25 cellular contexts compared by ENCODE assay signal in the genomic region with DNA sequence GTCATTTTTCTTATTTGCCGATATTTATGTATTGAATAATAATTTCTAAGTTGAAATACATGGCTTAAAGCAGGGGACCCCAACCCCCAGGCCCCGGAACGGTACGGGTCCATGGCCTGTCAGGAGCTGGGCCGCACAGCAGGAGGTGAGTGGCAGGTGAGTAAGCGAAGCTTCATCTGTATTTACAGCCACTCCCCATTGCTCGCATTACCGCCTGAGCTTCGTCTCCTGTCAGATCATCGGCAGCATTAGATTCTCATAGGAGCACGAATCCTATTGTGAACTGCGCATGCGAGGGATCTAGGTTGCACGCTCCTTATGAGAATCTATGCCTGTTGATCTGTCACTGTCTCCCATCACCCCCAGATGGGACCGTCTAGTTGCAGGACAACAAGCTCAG. TPM values are rescaled to one million over a fixed set of nuclear protein-coding genes. Genes with fewer than 3 reads are reported as not detected.
DNase-seq lines count a peak whose midpoint lies in the region; ATAC-seq and TF ChIP-seq lines count a peak whose summit lies in the region.
"Had no signal": no experiment of that assay in that cellular context is flagged by ENCODE, and none has a peak within 500 bp of the region (broad histone marks: within the 10 kb centered on the region; RNA-seq: fewer than 3 reads in every experiment).

No MANE protein-coding gene starts in this region.

- H3K36me3 ChIP-seq in WERI-Rb-1: no peaks in the 10 kb centered on the region
- no peaks in the 10 kb centered on the region for H3K36me3 ChIP-seq in left ventricle myocardium inferior
- H3K36me3 ChIP-seq: ovary had no signal

- H3K4me3 ChIP-seq in WERI-Rb-1 (ENCODE audit: low read depth, low read length) (no peak overlapping the region), left ventricle myocardium inferior (no peak overlapping the region)
- H3K4me3 ChIP-seq: coronary artery, ovary, SK-N-MC had no signal

- DNase-seq in DMS53 (lab: John Stamatoyannopoulos, UW) (peak; percentile 82), NCI-H1092 treated with DMSO at 0.1 percent for 48 hours (lab: John Stamatoyannopoulos, UW) (peak; percentile 43), NCI-H2171 treated with DMSO at 0.1 percent for 48 hours (lab: John Stamatoyannopoulos, UW) (peak; percentile 90), WERI-Rb-1 (peak; percentile 70), left ventricle myocardium inferior (no peak), KBM-7 (no peak)
- DNase-seq: activated CD4-positive, alpha-beta T cell treated with anti-CD3 and anti-CD28 coated beads for 36 hours; activated effector memory CD4-positive, alpha-beta T cell treated with anti-CD3 and anti-CD28 coated beads, Interleukin-2, amount 50 U/mL, for 16 hours; effector memory CD4-positive, alpha-beta T cell; IMR-90; mammary epithelial cell; NCI-H1105 treated with DMSO at 0.1 percent for 48 hours; NCI-H526; nephron progenitor cell; ovary; RPMI8226; stimulated activated naive CD4-positive, alpha-beta T cell treated with Interleukin-2 at 50 U/mL for 16 hours; T-helper 17 cell had no signal

- H3K27ac ChIP-seq in WERI-Rb-1: no peak overlapping the region
- H3K27ac ChIP-seq in left ventricle myocardium inferior (replicated peaks): no peak overlapping the region
- H3K27ac ChIP-seq: coronary artery, ovary, SK-N-MC had no signal

- H3K4me1 ChIP-seq in left ventricle myocardium inferior: peaks cover 31% of the 10 kb centered on the region

- H3K27me3 ChIP-seq in WERI-Rb-1 (ENCODE audit: insufficient read depth, low read depth, severe bottlenecking) (no peaks in the 10 kb centered on the region), left ventricle myocardium inferior (ENCODE audit: low read depth) (no peaks in the 10 kb centered on the region)
- H3K27me3 ChIP-seq: ovary had no signal

- no peak for ATAC-seq in HG03175 (IDR thresholded peaks at IDR 0.05; ENCODE audit: unreplicated experiment)
- ATAC-seq: activated CD4-positive, alpha-beta T cell treated with anti-CD3 and anti-CD28 coated beads for 36 hours; T-helper 17 cell had no signal

- intact Hi-C loops in left ventricle myocardium inferior (cut with micrococcal nuclease): no loop called here

- TF ChIP-seq CTCF in WERI-Rb-1 (IDR thresholded peaks at IDR 0.05; ENCODE audit: low read depth, low read length): no peak
- TF ChIP-seq CTCF in left ventricle myocardium inferior (IDR thresholded peaks at IDR 0.05; ENCODE audit: borderline replicate concordance): no peak

- in situ Hi-C loops in KBM-7 (cut with MboI; ENCODE audit: low pct_unique_long_range_greater_than_20kb, low sequenced_read_pairs): no loop called here

- H3K9me3 ChIP-seq in WERI-Rb-1 (ENCODE audit: severe bottlenecking) (no peaks in the 10 kb centered on the region), left ventricle myocardium inferior (replicated peaks) (no peaks in the 10 kb centered on the region)
- H3K9me3 ChIP-seq: ovary had no signal

RNA-seq across cellular contexts. Expression of gene ZMAT5, which starts 4.5 kb away (rescaled TPM):
- 20.6 TPM for total RNA-seq in left ventricle myocardium inferior

RNA-seq across cellular contexts. Expression of gene UQCR10, which starts 4.9 kb away (rescaled TPM):
- 403 TPM for total RNA-seq in left ventricle myocardium inferior

RNA-seq across cellular contexts. Expression of gene CABP7, which starts 42.5 kb away (rescaled TPM):
- total RNA-seq in left ventricle myocardium inferior: not detected
- total RNA-seq: activated CD4-positive, alpha-beta T cell treated with anti-CD3 and anti-CD28 coated beads for 36 hours; astrocyte; cardiac septum; fibroblast of villous mesenchyme; skeletal muscle tissue had no signal

Comparison
In these comparisons a context has a peak if more than half of its experiments do, and no peak if none do; other contexts are left out.
1. DNase-seq: peak in DMS53 (single experiment), NCI-H1092 treated with DMSO at 0.1 percent for 48 hours (single experiment), NCI-H2171 treated with DMSO at 0.1 percent for 48 hours (single experiment) and WERI-Rb-1 (single experiment); none in left ventricle myocardium inferior (single experiment) and KBM-7 (single experiment).